ENCODE assay signal across 8 cellular contexts in genomic region chr17:77449908-77450741, GRCh38.
DNase-seq lines count a peak whose midpoint lies in the region; ATAC-seq, FAIRE-seq and TF ChIP-seq lines count a peak whose summit lies in the region.

No MANE protein-coding gene starts in this region.

- no peak for FAIRE-seq in GM12891 (lab: Jason Lieb, UNC)

- peaks cover 57% of the 10 kb centered on the region for H3K4me1 Mint-ChIP-seq in activated T-helper 2 cell treated with anti-CD3 and anti-CD28 coated beads, Interferon-gamma antibody, Interleukin-2, Interleukin-4, amounts not matched to agents 10 μg/mL and 5 μg/mL and 100 μg/mL, durations not matched to agents 14 hours and 24 hours and 36 hours (ENCODE audit: low read depth)

- H3K27ac Mint-ChIP-seq in activated T-helper 2 cell treated with anti-CD3 and anti-CD28 coated beads, Interferon-gamma antibody, Interleukin-2, Interleukin-4, amounts not matched to agents 10 μg/mL and 5 μg/mL and 100 μg/mL, durations not matched to agents 14 hours and 24 hours and 36 hours = peak overlapping the region; percentile 93

- H3K36me3 ChIP-seq in BLaER1 = peaks cover 12% of the 10 kb centered on the region
- no peaks in the 10 kb centered on the region for H3K36me3 ChIP-seq in gastroesophageal sphincter
- no peaks in the 10 kb centered on the region for H3K36me3 ChIP-seq in vagina

- H4K20me1 ChIP-seq in BLaER1 = peaks cover 25% of the 10 kb centered on the region

- H3K4me2 ChIP-seq in BLaER1 = peak overlapping the region; percentile 99

- no peak for TF ChIP-seq POLR2A in gastroesophageal sphincter (IDR thresholded peaks at IDR 0.05)
- TF ChIP-seq POLR2A in vagina (IDR thresholded peaks at IDR 0.05) = no peak
- no peak for TF ChIP-seq POLR2A in GM12891 (IDR thresholded peaks at IDR 0.05; ENCODE audit: low read depth, low read length)

- WGBS in gastroesophageal sphincter (ENCODE audit: low coverage in 1 of 2), 2 donors = 14 to 18% methylated on average over 8 to 13 of the region's 23 CpGs

- no peak for DNase-seq in Jurkat, Clone E6-1 (ENCODE audit: low read depth, low spot score)
- no peak for DNase-seq in activated T-helper 2 cell treated with anti-CD3 and anti-CD28 coated beads, Interferon-gamma antibody, Interleukin-2, Interleukin-4, amounts not matched to agents 10 μg/mL and 5 μg/mL and 100 μg/mL, durations not matched to agents 14 hours and 24 hours and 36 hours (ENCODE audit: low spot score)
- DNase-seq in nucleus accumbens (lab: John Stamatoyannopoulos, UW) = peak in 51 of 56 donors; percentile 12 to 87 (median 59)
- no peak for DNase-seq in vagina (ENCODE audit: extremely low spot score in 2 of 2)
- no peak for DNase-seq in SW 1271 (lab: John Stamatoyannopoulos, UW)
- no peak for DNase-seq in GM12891 (ENCODE audit: insufficient read length, low spot score)

- H3K27me3 ChIP-seq in BLaER1 (no peaks in the 10 kb centered on the region), gastroesophageal sphincter (no peaks in the 10 kb centered on the region), vagina (no peaks in the 10 kb centered on the region)

- H3K27me3 Mint-ChIP-seq in activated T-helper 2 cell treated with anti-CD3 and anti-CD28 coated beads, Interferon-gamma antibody, Interleukin-2, Interleukin-4, amounts not matched to agents 10 μg/mL and 5 μg/mL and 100 μg/mL, durations not matched to agents 14 hours and 24 hours and 36 hours (ENCODE audit: low read depth) = no peaks in the 10 kb centered on the region

- H3K36me3 Mint-ChIP-seq in activated T-helper 2 cell treated with anti-CD3 and anti-CD28 coated beads, Interferon-gamma antibody, Interleukin-2, Interleukin-4, amounts not matched to agents 10 μg/mL and 5 μg/mL and 100 μg/mL, durations not matched to agents 14 hours and 24 hours and 36 hours (ENCODE audit: low read depth) = peaks cover 52% of the 10 kb centered on the region

- H3K9me3 Mint-ChIP-seq in activated T-helper 2 cell treated with anti-CD3 and anti-CD28 coated beads, Interferon-gamma antibody, Interleukin-2, Interleukin-4, amounts not matched to agents 10 μg/mL and 5 μg/mL and 100 μg/mL, durations not matched to agents 14 hours and 24 hours and 36 hours = no peaks in the 10 kb centered on the region

- TF ChIP-seq EP300 in gastroesophageal sphincter (IDR thresholded peaks at IDR 0.05) = no peak

- peak overlapping the region; percentile 89 for H3K4me3 ChIP-seq in BLaER1
- peak overlapping the region; percentile 91 for H3K4me3 ChIP-seq in Jurkat, Clone E6-1 (ENCODE audit: low read length)
- H3K4me3 ChIP-seq in gastroesophageal sphincter = peak overlapping the region; percentile 49 to 59
- H3K4me3 ChIP-seq in vagina = peak overlapping the region; percentile 55 to 63

- H3K9ac ChIP-seq in BLaER1 = peak overlapping the region; percentile 98

- peak overlapping the region; percentile 99 for H3K4me3 Mint-ChIP-seq in activated T-helper 2 cell treated with anti-CD3 and anti-CD28 coated beads, Interferon-gamma antibody, Interleukin-2, Interleukin-4, amounts not matched to agents 10 μg/mL and 5 μg/mL and 100 μg/mL, durations not matched to agents 14 hours and 24 hours and 36 hours (ENCODE audit: low read depth)

- H3K9me3 ChIP-seq in BLaER1 = no peaks in the 10 kb centered on the region
- no peaks in the 10 kb centered on the region for H3K9me3 ChIP-seq in gastroesophageal sphincter
- no peaks in the 10 kb centered on the region for H3K9me3 ChIP-seq in vagina

- ATAC-seq in gastroesophageal sphincter = peak; percentile 48

- H3K27ac ChIP-seq in BLaER1 = peak overlapping the region; percentile 99
- H3K27ac ChIP-seq in gastroesophageal sphincter = peak overlapping the region; percentile 88 to 94 (median 92)
- H3K27ac ChIP-seq in vagina = peak overlapping the region; percentile 89

- intact Hi-C loops in activated T-helper 2 cell treated with anti-CD3 and anti-CD28 coated beads, Interferon-gamma antibody, Interleukin-2, Interleukin-4, amounts not matched to agents 10 μg/mL and 5 μg/mL and 100 μg/mL, durations not matched to agents 14 hours and 24 hours and 36 hours (cut with micrococcal nuclease) = loop anchor here (2.0 to 10.0 kb wide), 4 partner anchors 45 to 715 kb away; partner anchors contain the start of genes MFSD11, SRSF2 and TMC6
- intact Hi-C loops in vagina (cut with DNase I) = no loop called here

- no peak for TF ChIP-seq CTCF in gastroesophageal sphincter (IDR thresholded peaks at IDR 0.05)
- TF ChIP-seq CTCF in vagina (IDR thresholded peaks at IDR 0.05) = no peak

- H3K4me1 ChIP-seq in BLaER1 = peaks cover 87% of the 10 kb centered on the region
- peaks cover 3 to 100% (median 73%) of the 10 kb centered on the region in 3 donors for H3K4me1 ChIP-seq in gastroesophageal sphincter
- H3K4me1 ChIP-seq in vagina = peaks cover 95% of the 10 kb centered on the region

TF ChIP-seq in GM12891, 5 proteins besides CTCF, POLR2A, EP300 and RAD21:
- no peak for TF ChIP-seq POLR2AphosphoS5 (IDR thresholded peaks at IDR 0.05; ENCODE audit: low read depth, low read length)

Comparison
In these comparisons a context has a peak if more than half of its experiments do, and no peak if none do; other contexts are left out.
1. DNase-seq: peak in nucleus accumbens (51 of 56); none in Jurkat, Clone E6-1 (single experiment), activated T-helper 2 cell treated with anti-CD3 and anti-CD28 coated beads, Interferon-gamma antibody, Interleukin-2, Interleukin-4, amounts not matched to agents 10 μg/mL and 5 μg/mL and 100 μg/mL, durations not matched to agents 14 hours and 24 hours and 36 hours (single experiment), vagina (0 of 2), SW 1271 (0 of 2) and GM12891 (single experiment).
2. Peak in every context shown above with its lines, with median percentiles within 50 percentile points of each other: H3K27ac ChIP-seq and H3K4me3 ChIP-seq.